In the genomic region with DNA sequence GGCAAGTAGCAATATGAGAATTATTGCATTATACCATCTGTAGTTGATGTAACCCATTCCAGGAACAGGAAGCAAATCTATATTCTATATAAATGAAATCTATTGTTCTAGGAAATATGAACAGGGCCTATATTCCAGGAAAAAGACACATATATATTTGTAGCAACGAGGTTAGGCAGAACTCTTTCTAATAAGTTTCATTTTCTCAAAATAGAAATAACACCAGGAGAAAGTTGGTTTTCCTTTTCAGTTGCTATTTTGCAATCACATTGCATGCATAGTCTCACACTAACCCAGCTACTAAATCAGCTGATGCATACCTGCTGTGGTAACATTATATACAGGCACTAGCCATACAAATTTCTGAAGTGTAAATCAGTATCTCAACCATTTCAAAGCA, we compare ENCODE assay signal across 8 cellular contexts. TPM values are rescaled to one million over a fixed set of nuclear protein-coding genes. Genes with fewer than 3 reads are reported as not detected.
DNase-seq lines count a peak whose midpoint lies in the region; ATAC-seq and TF ChIP-seq lines count a peak whose summit lies in the region.

No MANE protein-coding gene starts in this region.

- H3K79me2 ChIP-seq in MM.1S (ENCODE audit: low read length) (no peaks in the 10 kb centered on the region), neural progenitor cell (ENCODE audit: low read depth) (no peaks in the 10 kb centered on the region)

- H3K9me3 ChIP-seq in MM.1S (replicated peaks; ENCODE audit: insufficient read depth, low read length) = no peaks in the 10 kb centered on the region
- no peaks in the 10 kb centered on the region for H3K9me3 ChIP-seq in neural progenitor cell (ENCODE audit: low read depth)
- peaks cover 5% of the 10 kb centered on the region; the same call in 1 of the 2 replicates for H3K9me3 ChIP-seq in MG63

- H3K27ac Mint-ChIP-seq in neural progenitor cell = no peak overlapping the region

- H3K4me3 Mint-ChIP-seq in neural progenitor cell = no peak overlapping the region

- H3K27me3 ChIP-seq in MM.1S (replicated peaks; ENCODE audit: insufficient read depth, low read length) = peaks cover 29% of the 10 kb centered on the region
- no peaks in the 10 kb centered on the region for H3K27me3 ChIP-seq in neural progenitor cell
- H3K27me3 ChIP-seq in MG63 = no peaks in the 10 kb centered on the region

- intact Hi-C loops in sciatic nerve (cut with DNase I) = no loop called here
- intact Hi-C loops in lower leg skin (cut with DNase I; ENCODE audit: low total_unique reads) = no loop called here

- no peak for TF ChIP-seq POLR2A in lower leg skin (IDR thresholded peaks at IDR 0.05)

- no peak overlapping the region for H3K4me2 ChIP-seq in MM.1S (ENCODE audit: low read depth, low read length)
- H3K4me2 ChIP-seq in neural progenitor cell = no peak overlapping the region

- peak; percentile 69 for DNase-seq in GF-D8 (lab: John Stamatoyannopoulos, UW)
- peak; percentile 50 for DNase-seq in MM.1S
- DNase-seq in epithelial cell of prostate (ENCODE audit: low read depth, low spot score) = no peak
- no peak for DNase-seq in sciatic nerve (ENCODE audit: low spot score)
- no peak for DNase-seq in neural progenitor cell (ENCODE audit: low spot score)
- no peak for DNase-seq in RKO (ENCODE audit: low spot score)
- DNase-seq in lower leg skin (ENCODE audit: low spot score in 2 of 2) = no peak
- DNase-seq in MG63 = no peak

- no peaks in the 10 kb centered on the region for H3K4me1 Mint-ChIP-seq in neural progenitor cell

- WGBS in lower leg skin, 2 donors = 21 to 32% methylated on average over 1 of the region's 1 CpG

- H3K9ac ChIP-seq in MM.1S (ENCODE audit: low read length) = no peak overlapping the region
- no peak overlapping the region for H3K9ac ChIP-seq in neural progenitor cell

- no peaks in the 10 kb centered on the region for H3K4me1 ChIP-seq in MM.1S (ENCODE audit: low read length)
- no peaks in the 10 kb centered on the region for H3K4me1 ChIP-seq in neural progenitor cell

- H4K20me1 ChIP-seq in MM.1S (ENCODE audit: insufficient read depth, low read length) = no peaks in the 10 kb centered on the region
- H4K20me1 ChIP-seq in neural progenitor cell (ENCODE audit: low read depth) = no peaks in the 10 kb centered on the region

- TF ChIP-seq CTCF in MM.1S (IDR thresholded peaks at IDR 0.05; ENCODE audit: low read length) (no peak), neural progenitor cell (IDR thresholded peaks at IDR 0.05) (no peak), lower leg skin (IDR thresholded peaks at IDR 0.05) (no peak)

- no peak overlapping the region for H2AFZ ChIP-seq in MM.1S (ENCODE audit: low read length)
- H2AFZ ChIP-seq in neural progenitor cell (replicated peaks) = no peak overlapping the region

- peaks cover 9% of the 10 kb centered on the region for H3K9me3 Mint-ChIP-seq in neural progenitor cell

- no peak overlapping the region for H3K27ac ChIP-seq in MM.1S (ENCODE audit: low read length)
- peak overlapping the region; percentile 33 for H3K27ac ChIP-seq in epithelial cell of prostate
- no peak overlapping the region for H3K27ac ChIP-seq in neural progenitor cell

- ATAC-seq in sciatic nerve = peak; percentile 57

- H3K4me3 ChIP-seq in MM.1S (ENCODE audit: low read length) (no peak overlapping the region), neural progenitor cell (no peak overlapping the region), lower leg skin (ENCODE audit: low read depth, poor library complexity, severe bottlenecking) (no peak overlapping the region), MG63 (no peak overlapping the region)

- H3K27me3 Mint-ChIP-seq in neural progenitor cell (ENCODE audit: insufficient read depth, low read depth) = peaks cover 5% of the 10 kb centered on the region

- H3K36me3 Mint-ChIP-seq in neural progenitor cell = peaks cover 3% of the 10 kb centered on the region

- H3F3A ChIP-seq in MM.1S (ENCODE audit: insufficient read depth, low read length) (peaks cover 7% of the 10 kb centered on the region; the same call in 1 of the 2 replicates), neural progenitor cell (ENCODE audit: low read depth) (no peaks in the 10 kb centered on the region)

- no peaks in the 10 kb centered on the region for H3K9me2 ChIP-seq in MM.1S (replicated peaks; ENCODE audit: insufficient read depth, low read length)

- no peaks in the 10 kb centered on the region for H3K36me3 ChIP-seq in MM.1S (replicated peaks; ENCODE audit: insufficient read depth, low read length)
- H3K36me3 ChIP-seq in neural progenitor cell = no peaks in the 10 kb centered on the region
- no peaks in the 10 kb centered on the region for H3K36me3 ChIP-seq in MG63

RNA-seq across cellular contexts. Expression of a gene that starts 6.2 kb away (rescaled TPM):
- total RNA-seq in sciatic nerve (19.9 TPM), neural progenitor cell (ENCODE audit: low replicate concordance) (0.06 and 0.22 TPM in 2 replicates), lower leg skin (1 to 10 TPM in 3 of 4 donors, under 1 TPM in 1; 0.67 to 2.2 (median 1.9) TPM)
- total RNA-seq in MG63 (2014; rRNA removed; shearing (Covaris generic); ENCODE audit: low replicate concordance) = 14.3 and 18.7 TPM in 2 replicates

RNA-seq across cellular contexts. Expression of a gene that starts 32.2 kb away (rescaled TPM):
- total RNA-seq in sciatic nerve (25.5 TPM), neural progenitor cell (ENCODE audit: low replicate concordance) (0.06 TPM in 1 of 2 replicates, not detected in the other), lower leg skin (1 to 10 TPM; 1.1 to 8.2 (median 3.7) TPM)
- 32.0 and 47.1 TPM in 2 replicates for total RNA-seq in MG63 (2014; rRNA removed; shearing (Covaris generic); ENCODE audit: low replicate concordance)

RNA-seq across cellular contexts. Expression of a gene that starts 44.0 kb away (rescaled TPM):
- 72.5 TPM for total RNA-seq in sciatic nerve
- total RNA-seq in neural progenitor cell (ENCODE audit: low replicate concordance) = 15.5 and 18.9 TPM in 2 replicates
- total RNA-seq in lower leg skin = 10 to 100 TPM; 12.5 to 22.8 (median 18.0) TPM
- 37.5 and 45.9 TPM in 2 replicates for total RNA-seq in MG63 (2014; rRNA removed; shearing (Covaris generic); ENCODE audit: low replicate concordance)

Comparison
In these comparisons a context has a peak if more than half of its experiments do, and no peak if none do; other contexts are left out.
1. DNase-seq: peak in GF-D8 (single experiment) and MM.1S (single experiment); none in epithelial cell of prostate (single experiment), sciatic nerve (single experiment), neural progenitor cell (single experiment), RKO (single experiment), lower leg skin (0 of 2) and MG63 (single experiment).